9 cellular contexts compared by ENCODE assay signal in genomic region chr15:73051811-73052678, GRCh38. TPM values are rescaled to one million over a fixed set of nuclear protein-coding genes. Genes with fewer than 3 reads are reported as not detected.
DNase-seq lines count a peak whose midpoint lies in the region; ATAC-seq, FAIRE-seq and TF ChIP-seq lines count a peak whose summit lies in the region.
"Had no signal": no experiment of that assay in that cellular context is flagged by ENCODE, and none has a peak within 500 bp of the region (broad histone marks: within the 10 kb centered on the region; RNA-seq: fewer than 3 reads in every experiment).

Gene NEO1, plus strand, starts transcription at chr15:73052463. Its CDS starts 213 bp downstream, at chr15:73052676.

- peak within 1 kb of the TSS; percentile 76 for H3K9ac ChIP-seq in HepG2 (ENCODE audit: insufficient read depth, low read depth, low read length)

- no peaks in the 10 kb centered on the region for H3K9me3 ChIP-seq in HepG2 (ENCODE audit: low read length)

- H3K9me3 Mint-ChIP-seq in activated CD4-positive, alpha-beta memory T cell treated with anti-CD3 and anti-CD28 coated beads, Interleukin-2, amount 10 ng/mL, durations not matched to agents 7 days and 5 days: no peaks in the 10 kb centered on the region

- peak within 1 kb of the TSS; percentile 80 for H3K27ac ChIP-seq in HepG2 (ENCODE audit: extremely low read length, insufficient read depth, low read length)

- H3K36me3 ChIP-seq in HepG2 (replicated peaks in 1 of 2; ENCODE audit: control insufficient read depth in 1 of 2, insufficient read depth in 2 of 2, low read length in 2 of 2): no peaks in the 10 kb centered on the region

- TF ChIP-seq EP300 in HepG2 (IDR thresholded peaks at IDR 0.05; ENCODE audit: low read depth in 2 of 2, low read length in 2 of 2) (no peak), HepG2 (CRISPR knock-in tag; IDR thresholded peaks at IDR 0.05; ENCODE audit: borderline replicate concordance) (no peak)

- POLR2A ChIA-PET in activated CD4-positive, alpha-beta memory T cell treated with anti-CD3 and anti-CD28 coated beads, Interleukin-2, amount 10 ng/mL, durations not matched to agents 7 days and 5 days (lab: Charles Lee): interaction anchor here (1.0 kb wide), 1 partner anchor 258 kb away, joined by 3 read pairs; no protein-coding TSS in a partner anchor
- POLR2A ChIA-PET in HepG2 (lab: Yijun Ruan, JAX): no interaction called here

- DNase-seq in DMS79 treated with DMSO at 0.1 percent for 48 hours (lab: John Stamatoyannopoulos, UW) (peak; percentile 31), DMS79 (lab: John Stamatoyannopoulos, UW) (no peak), NCI-H510A treated with DMSO at 0.1 percent for 48 hours (lab: John Stamatoyannopoulos, UW) (peak; percentile 60), dermis microvascular lymphatic vessel endothelial cell (ENCODE audit: low read depth in 2 of 2) (peak; percentile 25 to 47), HepG2 (ENCODE audit: low spot score) (peak; percentile 59)
- DNase-seq in activated CD4-positive, alpha-beta memory T cell treated with anti-CD3 and anti-CD28 coated beads, Interleukin-2, amount 10 ng/mL, durations not matched to agents 7 days and 5 days: peak; percentile 76
- peak; percentile 66 for DNase-seq in stimulated activated CD4-positive, alpha-beta T cell treated with anti-CD3 and anti-CD28 coated beads, Interleukin-2, amount 100 ng/mL, for 4 hours (ENCODE audit: low read depth)

- FAIRE-seq in HepG2 (lab: Jason Lieb, UNC): no peak
- FAIRE-seq: A204.1 had no signal

- TF ChIP-seq RAD21 in HepG2 (CRISPR knock-in tag; IDR thresholded peaks at IDR 0.05): no peak

- BruUV-seq in HepG2 (replicated peaks; lab: Mats Ljungman, UMichigan): no TSS peak

- in situ Hi-C loops in HepG2 (cut with HindIII; ENCODE audit: extremely low pct_ligation_motif_present, low pct_unique_long_range_greater_than_20kb): no loop called here

- H3K27me3 Mint-ChIP-seq in activated CD4-positive, alpha-beta memory T cell treated with anti-CD3 and anti-CD28 coated beads, Interleukin-2, amount 10 ng/mL, durations not matched to agents 7 days and 5 days: peaks cover 32% of the 10 kb centered on the region

- H3K4me2 ChIP-seq in HepG2 (ENCODE audit: low read depth, low read length): peak within 1 kb of the TSS; percentile 93

- no peak within 1 kb of the TSS for H2AFZ ChIP-seq in HepG2 (ENCODE audit: low read length)

- H3K4me3 Mint-ChIP-seq in activated CD4-positive, alpha-beta memory T cell treated with anti-CD3 and anti-CD28 coated beads, Interleukin-2, amount 10 ng/mL, durations not matched to agents 7 days and 5 days: peak within 1 kb of the TSS; percentile 75

- peak; percentile 41 for ATAC-seq in HG03196 (IDR thresholded peaks at IDR 0.05; ENCODE audit: unreplicated experiment)
- peak; percentile 87 for ATAC-seq in HepG2

- peaks cover 14% of the 10 kb centered on the region for H3K4me1 ChIP-seq in HepG2 (ENCODE audit: insufficient read depth, low read length)

- H4K20me1 ChIP-seq in HepG2 (ENCODE audit: insufficient read depth, low read length): no peaks in the 10 kb centered on the region

- TF ChIP-seq POLR2A in HepG2 (IDR thresholded peaks at IDR 0.05; ENCODE audit: insufficient read depth in 1 of 2, low read depth in 2 of 2, low read length in 2 of 2): peak; percentile 28 to 37; a peak in 2 of 4 replicates

- 0% methylated on average over 6 of the region's 110 CpGs for WGBS in HepG2 (ENCODE audit: low lambda C conversion rate)

- peak within 1 kb of the TSS; percentile 82 to 92 (median 88) for H3K4me3 ChIP-seq in HepG2 (replicated peaks in 1 of 3; ENCODE audit: insufficient read depth in 1 of 3, low read depth in 2 of 3, low read length in 3 of 3)

- CTCF ChIA-PET in activated CD4-positive, alpha-beta memory T cell treated with anti-CD3 and anti-CD28 coated beads, Interleukin-2, amount 10 ng/mL, durations not matched to agents 7 days and 5 days (lab: Charles Lee): interaction anchor here (0.9 to 1.7 kb wide), 3 partner anchors 8 to 272 kb away, joined by 3 read pairs; no protein-coding TSS in a partner anchor
- CTCF ChIA-PET in HepG2 (lab: Yijun Ruan, JAX; ENCODE audit: low intra/inter-chr PET ratio, low total read pairs): no interaction called here

- TF ChIP-seq CTCF in HepG2 (CRISPR knock-in tag; IDR thresholded peaks at IDR 0.05): no peak

- peaks cover 11% of the 10 kb centered on the region for H3K4me1 Mint-ChIP-seq in activated CD4-positive, alpha-beta memory T cell treated with anti-CD3 and anti-CD28 coated beads, Interleukin-2, amount 10 ng/mL, durations not matched to agents 7 days and 5 days

- H3K27ac Mint-ChIP-seq in activated CD4-positive, alpha-beta memory T cell treated with anti-CD3 and anti-CD28 coated beads, Interleukin-2, amount 10 ng/mL, durations not matched to agents 7 days and 5 days: no peak within 1 kb of the TSS

- H3K36me3 Mint-ChIP-seq in activated CD4-positive, alpha-beta memory T cell treated with anti-CD3 and anti-CD28 coated beads, Interleukin-2, amount 10 ng/mL, durations not matched to agents 7 days and 5 days (ENCODE audit: low read depth): no peaks in the 10 kb centered on the region

- intact Hi-C loops in HepG2 (cut with micrococcal nuclease; ENCODE audit: unreplicated experiment): loop anchor here (2.0 to 5.0 kb wide), 2 partner anchors 27 to 270 kb away; partner anchors contain the start of gene ADPGK

- peaks cover 0 to 11% of the 10 kb centered on the region in 2 experiments; a peak in 2 of 5 replicates for H3K27me3 ChIP-seq in HepG2 (ENCODE audit: control insufficient read depth in 1 of 2, insufficient read depth in 2 of 2, low read length in 2 of 2)

- no peaks in the 10 kb centered on the region for H3K79me2 ChIP-seq in HepG2 (ENCODE audit: insufficient read depth, low read length)

TF ChIP-seq in HepG2, 621 proteins besides CTCF, POLR2A, EP300 and RAD21 (continues in another document):
- TF ChIP-seq ZBTB25 (CRISPR knock-in tag; IDR thresholded peaks at IDR 0.05) (peak; percentile 50; the same call in 1 of the 2 replicates), TAF1 (CRISPR knock-in tag; IDR thresholded peaks at IDR 0.05) (peak; percentile 58), KDM2A (CRISPR knock-in tag; IDR thresholded peaks at IDR 0.05; ENCODE audit: borderline replicate concordance, low read depth) (peak; percentile 54; the same call in 1 of the 2 replicates), POLR2G (IDR thresholded peaks at IDR 0.05; ENCODE audit: low read depth, low read length) (peak; percentile 36; the same call in 1 of the 2 replicates), FOSL1 (CRISPR knock-in tag; IDR thresholded peaks at IDR 0.05; ENCODE audit: borderline replicate concordance) (no peak), CBX5 (CRISPR knock-in tag; IDR thresholded peaks at IDR 0.05; ENCODE audit: borderline replicate concordance) (0 out of 2 replicates have a peak, but pooled peaks have one; percentile 22)

RNA-seq across cellular contexts. Expression of gene NEO1, which starts in this region (rescaled TPM):
- 1 to 10 TPM; 7.6 to 8.3 TPM for total RNA-seq in activated CD4-positive, alpha-beta memory T cell treated with anti-CD3 and anti-CD28 coated beads, Interleukin-2, amount 10 ng/mL, durations not matched to agents 7 days and 5 days
- total RNA-seq in dermis microvascular lymphatic vessel endothelial cell: 1.9 and 5.3 TPM in 2 replicates
- 10.0 and 11.0 TPM in 2 replicates for total RNA-seq in HepG2 (2016; rRNA removed; fragmentation: Illumina TruSeq; extraction: Trizol)
- total RNA-seq in HepG2 (2016; cell fraction: cytosol; rRNA removed; fragmentation: Illumina TruSeq; extraction: Trizol; ENCODE audit: low read depth): 1.2 and 3.5 TPM in 2 replicates
- total RNA-seq in HepG2 (2016; cell fraction: insoluble cytoplasmic fraction; rRNA removed; fragmentation: Illumina TruSeq; extraction: Trizol): 6.9 and 13.6 TPM in 2 replicates
- total RNA-seq in HepG2 (2016; cell fraction: membrane; rRNA removed; fragmentation: Illumina TruSeq; extraction: Trizol): 6.0 and 6.5 TPM in 2 replicates
- total RNA-seq in HepG2 (2016; cell fraction: nucleus; rRNA removed; fragmentation: Illumina TruSeq; extraction: Trizol): 19.6 and 20.3 TPM in 2 replicates
- 8.4 and 9.1 TPM in 2 replicates for polyA plus RNA-seq in HepG2 (2011; rRNA removed)
- polyA plus RNA-seq in HepG2 (2011; cell fraction: cytosol; rRNA removed): 9.5 and 9.7 TPM in 2 replicates
- 8.3 and 9.8 TPM in 2 replicates for polyA plus RNA-seq in HepG2 (2011; cell fraction: nucleus; rRNA removed)
- polyA plus RNA-seq in HepG2 (2012): 10.0 and 15.1 TPM in 2 replicates
- 0.67 and 1.0 TPM in 2 replicates for polyA plus RNA-seq in HepG2 (2016; cell fraction: cytosol; fragmentation: Illumina TruSeq; extraction: Trizol; ENCODE audit: low read depth)
- polyA plus RNA-seq in HepG2 (2016; cell fraction: insoluble cytoplasmic fraction; fragmentation: Illumina TruSeq; extraction: Trizol; ENCODE audit: low read depth): 4.7 and 7.6 TPM in 2 replicates
- polyA plus RNA-seq in HepG2 (2016; cell fraction: membrane; fragmentation: Illumina TruSeq; extraction: Trizol; ENCODE audit: low read depth): 2.4 and 2.6 TPM in 2 replicates
- 14.1 and 15.2 TPM in 2 replicates for polyA plus RNA-seq in HepG2 (2016; cell fraction: nucleus; fragmentation: Illumina TruSeq; extraction: Trizol; ENCODE audit: insufficient read depth, low read depth)
- 17.6 and 22.5 TPM in 2 replicates for polyA minus RNA-seq in HepG2 (2011; rRNA and poly(A)+ RNA removed; ENCODE audit: low replicate concordance)
- 7.7 and 7.9 TPM in 2 replicates for polyA minus RNA-seq in HepG2 (2011; cell fraction: cytosol; rRNA and poly(A)+ RNA removed)
- polyA minus RNA-seq in HepG2 (2011; cell fraction: nucleus; rRNA and poly(A)+ RNA removed): 14.0 and 27.7 TPM in 2 replicates
